ENCODE assay signal across 1 cellular context in the genomic region with DNA sequence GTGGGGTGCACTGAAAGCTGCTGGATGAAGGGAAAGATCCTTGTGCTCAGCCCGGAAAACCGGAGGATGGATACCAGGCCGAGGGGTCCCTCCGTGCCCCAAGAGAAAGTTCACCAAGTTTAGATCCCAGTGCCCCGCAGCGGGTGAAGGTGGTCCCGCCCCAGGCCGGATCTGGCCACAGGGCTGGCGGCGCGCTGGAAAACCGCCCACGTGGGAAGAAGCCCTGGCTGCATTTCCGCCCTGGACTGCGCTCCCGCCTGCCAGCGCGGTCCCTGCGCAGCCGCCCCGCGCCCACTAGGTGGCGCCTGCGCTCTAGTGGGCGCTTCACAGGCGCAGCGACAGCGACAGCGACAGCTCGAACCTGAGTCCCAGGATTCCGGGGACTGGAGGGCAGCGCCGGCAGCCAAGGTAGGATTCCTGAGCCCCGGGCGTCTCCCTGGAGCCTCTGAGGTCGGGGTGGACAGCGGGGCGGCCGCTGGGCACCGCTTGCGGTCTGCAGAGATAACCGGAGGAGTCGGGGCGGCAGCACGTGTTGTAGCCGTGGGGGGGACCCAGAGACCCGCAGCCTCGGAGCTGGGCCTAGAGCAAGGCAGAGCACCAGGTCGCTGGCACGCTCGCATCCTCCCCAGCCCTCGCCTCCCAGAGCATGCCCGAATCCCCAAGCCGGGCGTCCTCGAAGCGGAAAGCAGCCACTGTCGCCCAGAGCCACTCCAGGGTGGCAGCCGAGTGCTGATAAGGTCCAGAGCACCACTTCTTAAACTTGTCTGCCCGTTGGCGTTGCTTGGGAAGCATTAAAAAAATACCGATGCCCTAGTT.
A peak's percentile ranks its signal among the peaks of the same experiment; 100 is the strongest.
TF ChIP-seq lines count a peak whose summit lies in the region.

A gene with protein sequence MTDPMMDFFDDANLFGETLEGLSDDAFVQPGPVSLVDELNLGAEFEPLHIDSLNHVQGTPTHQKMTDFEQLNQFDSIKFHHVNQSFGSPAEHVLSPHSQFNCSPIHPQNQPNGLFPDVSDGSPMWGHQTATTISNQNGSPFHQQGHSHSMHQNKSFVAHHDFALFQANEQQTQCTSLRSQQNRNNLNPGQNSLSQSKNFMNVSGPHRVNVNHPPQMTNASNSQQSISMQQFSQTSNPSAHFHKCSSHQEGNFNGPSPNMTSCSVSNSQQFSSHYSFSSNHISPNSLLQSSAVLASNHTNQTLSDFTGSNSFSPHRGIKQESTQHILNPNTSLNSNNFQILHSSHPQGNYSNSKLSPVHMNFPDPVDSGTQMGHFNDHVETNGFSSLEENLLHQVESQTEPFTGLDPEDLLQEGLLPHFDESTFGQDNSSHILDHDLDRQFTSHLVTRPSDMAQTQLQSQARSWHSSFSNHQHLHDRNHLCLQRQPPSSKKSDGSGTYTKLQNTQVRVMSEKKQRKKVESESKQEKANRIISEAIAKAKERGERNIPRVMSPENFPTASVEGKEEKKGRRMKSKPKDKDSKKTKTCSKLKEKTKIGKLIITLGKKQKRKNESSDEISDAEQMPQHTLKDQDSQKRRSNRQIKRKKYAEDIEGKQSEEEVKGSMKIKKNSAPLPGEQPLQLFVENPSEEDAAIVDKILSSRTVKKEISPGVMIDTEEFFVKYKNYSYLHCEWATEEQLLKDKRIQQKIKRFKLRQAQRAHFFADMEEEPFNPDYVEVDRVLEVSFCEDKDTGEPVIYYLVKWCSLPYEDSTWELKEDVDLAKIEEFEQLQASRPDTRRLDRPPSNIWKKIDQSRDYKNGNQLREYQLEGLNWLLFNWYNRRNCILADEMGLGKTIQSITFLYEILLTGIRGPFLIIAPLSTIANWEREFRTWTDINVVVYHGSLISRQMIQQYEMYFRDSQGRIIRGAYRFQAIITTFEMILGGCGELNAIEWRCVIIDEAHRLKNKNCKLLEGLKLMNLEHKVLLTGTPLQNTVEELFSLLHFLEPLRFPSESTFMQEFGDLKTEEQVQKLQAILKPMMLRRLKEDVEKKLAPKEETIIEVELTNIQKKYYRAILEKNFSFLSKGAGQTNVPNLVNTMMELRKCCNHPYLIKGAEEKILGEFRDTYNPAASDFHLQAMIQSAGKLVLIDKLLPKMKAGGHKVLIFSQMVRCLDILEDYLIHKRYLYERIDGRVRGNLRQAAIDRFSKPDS (N-terminal part only) (plus strand): TSS at position 322 of the 816 bp plus-strand sequence. CDS start 101,099 bp downstream, outside the sequence.

TF ChIP-seq in HepG2, 621 proteins besides CTCF, POLR2A, EP300 and RAD21 (continued from another document and continues in another):
- TF ChIP-seq HINFP (CRISPR knock-in tag; IDR thresholded peaks at IDR 0.05; ENCODE audit: low read depth): peak; percentile 88
- TF ChIP-seq, protein P1, sequence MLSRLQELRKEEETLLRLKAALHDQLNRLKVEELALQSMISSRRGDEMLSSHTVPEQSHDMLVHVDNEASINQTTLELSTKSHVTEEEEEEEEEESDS (CRISPR knock-in tag; IDR thresholded peaks at IDR 0.05; ENCODE audit: borderline replicate concordance): no peak; the same call in 1 of the 2 replicates
- peak; percentile 93 for TF ChIP-seq GFI1 (CRISPR knock-in tag; IDR thresholded peaks at IDR 0.05; ENCODE audit: borderline replicate concordance)
- peak; percentile 59 for TF ChIP-seq POLR2AphosphoS5 (IDR thresholded peaks at IDR 0.05; ENCODE audit: low read depth, low read length)
- TF ChIP-seq FOXK1 (CRISPR knock-in tag; IDR thresholded peaks at IDR 0.05; ENCODE audit: borderline replicate concordance, low read depth): peak; percentile 71; the same call in 1 of the 2 replicates
- peak; percentile 85; the same call in 1 of the 2 replicates for TF ChIP-seq ZNF839 (CRISPR knock-in tag; IDR thresholded peaks at IDR 0.05; ENCODE audit: borderline replicate concordance)
- peak; percentile 97 for TF ChIP-seq ZNF788 (CRISPR knock-in tag; IDR thresholded peaks at IDR 0.05; ENCODE audit: borderline replicate concordance)
- no peak for TF ChIP-seq ATF5 (CRISPR knock-in tag; IDR thresholded peaks at IDR 0.05; ENCODE audit: low read depth)
- peak; percentile 99 for TF ChIP-seq MYC (CRISPR knock-in tag; IDR thresholded peaks at IDR 0.05; ENCODE audit: borderline replicate concordance)
- TF ChIP-seq, protein P2, sequence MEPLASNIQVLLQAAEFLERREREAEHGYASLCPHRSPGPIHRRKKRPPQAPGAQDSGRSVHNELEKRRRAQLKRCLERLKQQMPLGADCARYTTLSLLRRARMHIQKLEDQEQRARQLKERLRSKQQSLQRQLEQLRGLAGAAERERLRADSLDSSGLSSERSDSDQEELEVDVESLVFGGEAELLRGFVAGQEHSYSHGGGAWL (CRISPR knock-in tag; IDR thresholded peaks at IDR 0.05): peak; percentile 98
- TF ChIP-seq DNMT1 (CRISPR knock-in tag; IDR thresholded peaks at IDR 0.05): peak; percentile 94
- no peak for TF ChIP-seq LCORL (IDR thresholded peaks at IDR 0.05)
- peak; percentile 88 for TF ChIP-seq LCORL (CRISPR knock-in tag; IDR thresholded peaks at IDR 0.05)
- peak; percentile 91; the same call in 1 of the 2 replicates for TF ChIP-seq ZNF569 (CRISPR knock-in tag; IDR thresholded peaks at IDR 0.05; ENCODE audit: borderline replicate concordance)
- no peak; the same call in 1 of the 2 replicates for TF ChIP-seq ZNF335 (CRISPR knock-in tag; IDR thresholded peaks at IDR 0.05)
- peak; percentile 96 for TF ChIP-seq ZNF709 (CRISPR knock-in tag; IDR thresholded peaks at IDR 0.05)
- TF ChIP-seq JUNB (CRISPR knock-in tag; IDR thresholded peaks at IDR 0.05; ENCODE audit: borderline replicate concordance): no peak
- no peak for TF ChIP-seq CBX2 (IDR thresholded peaks at IDR 0.05; ENCODE audit: low read depth, low read length)
- TF ChIP-seq CBX2 (CRISPR knock-in tag; IDR thresholded peaks at IDR 0.05; ENCODE audit: low read depth): peak; percentile 92
- no peak for TF ChIP-seq TCF7 (IDR thresholded peaks at IDR 0.05; ENCODE audit: low read depth)
- peak; percentile 90 for TF ChIP-seq ZNF451 (CRISPR knock-in tag; IDR thresholded peaks at IDR 0.05)
- no peak; the same call in 1 of the 2 replicates for TF ChIP-seq DNMT3B (CRISPR knock-in tag; conservative IDR thresholded peaks at IDR 0.05)
- peak; percentile 91 for TF ChIP-seq ZNF879 (CRISPR knock-in tag; IDR thresholded peaks at IDR 0.05)
- peak; percentile 92 for TF ChIP-seq PRMT3 (CRISPR knock-in tag; IDR thresholded peaks at IDR 0.05; ENCODE audit: borderline replicate concordance, low read depth)
- peak; percentile 72 for TF ChIP-seq SP2 (CRISPR knock-in tag; IDR thresholded peaks at IDR 0.05)
- TF ChIP-seq ZNF331 (CRISPR knock-in tag; IDR thresholded peaks at IDR 0.05): peak; percentile 90; the same call in 1 of the 2 replicates
- TF ChIP-seq TAF1 (CRISPR knock-in tag; IDR thresholded peaks at IDR 0.05): peak; percentile 71
- TF ChIP-seq NR2C2 (CRISPR knock-in tag; IDR thresholded peaks at IDR 0.05; ENCODE audit: borderline replicate concordance): no peak; the same call in 1 of the 2 replicates
- no peak for TF ChIP-seq NCOA1 (CRISPR knock-in tag; IDR thresholded peaks at IDR 0.05)
- TF ChIP-seq SRSF9 (IDR thresholded peaks at IDR 0.05; ENCODE audit: borderline replicate concordance, insufficient read depth, low read depth, low read length, poor library complexity, severe bottlenecking): no peak
- 0 out of 2 replicates have a peak, but pooled peaks have one; percentile 56 for TF ChIP-seq ZNF10 (CRISPR knock-in tag; IDR thresholded peaks at IDR 0.05; ENCODE audit: borderline replicate concordance, low read depth)
- no peak; the same call in 1 of the 2 replicates for TF ChIP-seq MZF1 (CRISPR knock-in tag; IDR thresholded peaks at IDR 0.05; ENCODE audit: borderline replicate concordance)
- peak; percentile 85 for TF ChIP-seq ZNF768 (CRISPR knock-in tag; IDR thresholded peaks at IDR 0.05)
- TF ChIP-seq ZNF24 (IDR thresholded peaks at IDR 0.05): no peak
- no peak for TF ChIP-seq ZNF260 (CRISPR knock-in tag; IDR thresholded peaks at IDR 0.05; ENCODE audit: borderline replicate concordance, low read depth)
- TF ChIP-seq KDM6A (CRISPR knock-in tag; IDR thresholded peaks at IDR 0.05; ENCODE audit: low read depth): no peak; the same call in 1 of the 2 replicates
- TF ChIP-seq HMG20A (CRISPR knock-in tag; IDR thresholded peaks at IDR 0.05; ENCODE audit: borderline replicate concordance): no peak
- TF ChIP-seq RXRA (CRISPR knock-in tag; IDR thresholded peaks at IDR 0.05): peak; percentile 94
- TF ChIP-seq TBP (CRISPR knock-in tag; IDR thresholded peaks at IDR 0.05): no peak; the same call in 1 of the 2 replicates
- no peak; the same call in 1 of the 2 replicates for TF ChIP-seq ZNF3 (CRISPR knock-in tag; IDR thresholded peaks at IDR 0.05)
- TF ChIP-seq, protein P3, sequence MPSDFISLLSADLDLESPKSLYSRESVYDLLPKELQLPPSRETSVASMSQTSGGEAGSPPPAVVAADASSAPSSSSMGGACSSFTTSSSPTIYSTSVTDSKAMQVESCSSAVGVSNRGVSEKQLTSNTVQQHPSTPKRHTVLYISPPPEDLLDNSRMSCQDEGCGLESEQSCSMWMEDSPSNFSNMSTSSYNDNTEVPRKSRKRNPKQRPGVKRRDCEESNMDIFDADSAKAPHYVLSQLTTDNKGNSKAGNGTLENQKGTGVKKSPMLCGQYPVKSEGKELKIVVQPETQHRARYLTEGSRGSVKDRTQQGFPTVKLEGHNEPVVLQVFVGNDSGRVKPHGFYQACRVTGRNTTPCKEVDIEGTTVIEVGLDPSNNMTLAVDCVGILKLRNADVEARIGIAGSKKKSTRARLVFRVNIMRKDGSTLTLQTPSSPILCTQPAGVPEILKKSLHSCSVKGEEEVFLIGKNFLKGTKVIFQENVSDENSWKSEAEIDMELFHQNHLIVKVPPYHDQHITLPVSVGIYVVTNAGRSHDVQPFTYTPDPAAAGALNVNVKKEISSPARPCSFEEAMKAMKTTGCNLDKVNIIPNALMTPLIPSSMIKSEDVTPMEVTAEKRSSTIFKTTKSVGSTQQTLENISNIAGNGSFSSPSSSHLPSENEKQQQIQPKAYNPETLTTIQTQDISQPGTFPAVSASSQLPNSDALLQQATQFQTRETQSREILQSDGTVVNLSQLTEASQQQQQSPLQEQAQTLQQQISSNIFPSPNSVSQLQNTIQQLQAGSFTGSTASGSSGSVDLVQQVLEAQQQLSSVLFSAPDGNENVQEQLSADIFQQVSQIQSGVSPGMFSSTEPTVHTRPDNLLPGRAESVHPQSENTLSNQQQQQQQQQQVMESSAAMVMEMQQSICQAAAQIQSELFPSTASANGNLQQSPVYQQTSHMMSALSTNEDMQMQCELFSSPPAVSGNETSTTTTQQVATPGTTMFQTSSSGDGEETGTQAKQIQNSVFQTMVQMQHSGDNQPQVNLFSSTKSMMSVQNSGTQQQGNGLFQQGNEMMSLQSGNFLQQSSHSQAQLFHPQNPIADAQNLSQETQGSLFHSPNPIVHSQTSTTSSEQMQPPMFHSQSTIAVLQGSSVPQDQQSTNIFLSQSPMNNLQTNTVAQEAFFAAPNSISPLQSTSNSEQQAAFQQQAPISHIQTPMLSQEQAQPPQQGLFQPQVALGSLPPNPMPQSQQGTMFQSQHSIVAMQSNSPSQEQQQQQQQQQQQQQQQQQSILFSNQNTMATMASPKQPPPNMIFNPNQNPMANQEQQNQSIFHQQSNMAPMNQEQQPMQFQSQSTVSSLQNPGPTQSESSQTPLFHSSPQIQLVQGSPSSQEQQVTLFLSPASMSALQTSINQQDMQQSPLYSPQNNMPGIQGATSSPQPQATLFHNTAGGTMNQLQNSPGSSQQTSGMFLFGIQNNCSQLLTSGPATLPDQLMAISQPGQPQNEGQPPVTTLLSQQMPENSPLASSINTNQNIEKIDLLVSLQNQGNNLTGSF (CRISPR knock-in tag; IDR thresholded peaks at IDR 0.05): peak; percentile 72; the same call in 1 of the 2 replicates
- no peak for TF ChIP-seq ZNF367 (CRISPR knock-in tag; IDR thresholded peaks at IDR 0.05; ENCODE audit: borderline replicate concordance)
- no peak for TF ChIP-seq SCMH1 (CRISPR knock-in tag; IDR thresholded peaks at IDR 0.05; ENCODE audit: borderline replicate concordance)
- TF ChIP-seq, protein P4, sequence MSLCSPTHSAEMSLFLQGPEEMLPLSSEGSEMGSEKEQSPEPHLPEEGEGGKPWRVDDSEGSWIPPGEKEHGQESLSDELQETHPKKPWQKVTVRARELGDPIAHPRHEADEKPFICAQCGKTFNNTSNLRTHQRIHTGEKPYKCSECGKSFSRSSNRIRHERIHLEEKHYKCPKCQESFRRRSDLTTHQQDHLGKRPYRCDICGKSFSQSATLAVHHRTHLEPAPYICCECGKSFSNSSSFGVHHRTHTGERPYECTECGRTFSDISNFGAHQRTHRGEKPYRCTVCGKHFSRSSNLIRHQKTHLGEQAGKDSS (CRISPR knock-in tag; IDR thresholded peaks at IDR 0.05; ENCODE audit: borderline replicate concordance, low read depth): peak; percentile 97
- TF ChIP-seq MTA1 (CRISPR knock-in tag; IDR thresholded peaks at IDR 0.05; ENCODE audit: borderline replicate concordance): peak; percentile 86; the same call in 1 of the 2 replicates
- 0 out of 2 replicates have a peak, but pooled peaks have one; percentile 80 for TF ChIP-seq HNRNPUL1 (IDR thresholded peaks at IDR 0.05; ENCODE audit: low read depth, low read length)
- peak; percentile 62; the same call in 1 of the 2 replicates for TF ChIP-seq HNF4G (IDR thresholded peaks at IDR 0.05; ENCODE audit: borderline replicate concordance, low read depth, low read length)
- peak; percentile 76 for TF ChIP-seq HNF4G (CRISPR knock-in tag; IDR thresholded peaks at IDR 0.05; ENCODE audit: borderline replicate concordance, low read depth)
- TF ChIP-seq ZFAT (CRISPR knock-in tag; conservative IDR thresholded peaks at IDR 0.05): no peak
